In the genomic region with DNA sequence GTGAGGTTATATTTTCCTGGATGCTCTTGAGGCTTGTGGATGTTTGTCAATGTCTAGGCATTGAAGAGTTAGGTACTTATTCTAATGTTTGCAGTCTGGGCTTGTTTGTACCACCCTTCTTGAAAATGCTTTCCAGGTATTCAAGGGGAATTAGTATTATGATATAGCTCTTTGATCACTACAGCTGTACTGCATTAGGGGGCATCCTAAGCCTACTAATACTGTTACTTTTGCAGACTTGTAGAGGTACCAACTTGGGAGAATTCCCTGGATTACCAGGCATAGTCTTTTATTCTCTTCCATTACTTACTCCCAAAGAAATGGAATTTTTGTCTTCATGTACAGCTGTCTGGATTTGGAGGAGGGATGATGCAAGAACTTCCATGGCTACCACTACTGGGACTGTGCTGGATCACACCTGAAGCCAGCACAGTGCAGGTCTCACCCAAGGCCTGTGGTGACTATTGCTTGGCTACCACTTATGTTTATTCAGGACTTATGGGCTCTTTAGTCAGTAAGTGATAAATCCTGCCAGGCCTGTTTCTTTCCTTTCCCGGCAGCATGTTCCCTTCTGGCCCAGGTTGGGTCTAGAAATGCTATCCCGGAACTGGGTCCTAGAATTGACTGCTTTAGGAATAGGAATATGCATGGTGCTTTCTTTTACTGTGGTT, we compare ENCODE assay signal across 19 cellular contexts.
"Had no signal": no experiment of that assay in that cellular context is flagged by ENCODE, and none has a peak within 500 bp of the region (broad histone marks: within the 10 kb centered on the region; RNA-seq: fewer than 3 reads in every experiment).

No MANE protein-coding gene starts in this region.

- H2AFZ ChIP-seq: parathyroid adenoma had no signal

- H3K9me3 ChIP-seq: lower lobe of right lung, right lobe of liver, thoracic aorta, transverse colon, upper lobe of right lung, uterus had no signal

- H3K4me3 Mint-ChIP-seq: natural killer cell treated with Interleukin-12 subunit alpha and Interleukin-12 subunit beta and Interleukin-15 and Interleukin-18, amount 100 ng/mL, for 72 hours; neural crest cell; stimulated activated naive B cell treated with anti-CD40 and anti-IgM and Interleukin-4, amounts not matched to agents 10 μg/mL and 1 μg/mL and 100 μg/mL, for 72 hours; stimulated activated naive CD8-positive, alpha-beta T cell treated with anti-CD3 and anti-CD28 coated beads, Interleukin-15, Interleukin-2, amounts not matched to agents 100 ng/mL and 50 ng/mL, for 24 hours had no signal

- H3K4me3 ChIP-seq: dorsolateral prefrontal cortex, lower lobe of right lung, right lobe of liver, thoracic aorta, transverse colon, upper lobe of right lung, uterus had no signal

- H3K36me3 Mint-ChIP-seq: stimulated activated naive B cell treated with anti-CD40 and anti-IgM and Interleukin-4, amounts not matched to agents 10 μg/mL and 1 μg/mL and 100 μg/mL, for 72 hours had no signal

- H3K36me3 ChIP-seq: lower lobe of right lung, right lobe of liver, thoracic aorta, transverse colon, upper lobe of right lung had no signal

- H3K27me3 ChIP-seq: right lobe of liver, transverse colon, upper lobe of right lung, uterus had no signal

- H3K4me1 ChIP-seq: lower lobe of right lung, parathyroid adenoma, right lobe of liver, transverse colon, upper lobe of right lung, uterus had no signal

- DNase-seq: dorsolateral prefrontal cortex; effector CD4-positive, alpha-beta T cell; erythroblast; left ventricle myocardium superior; lower lobe of right lung; right lobe of liver; small intestine; stimulated activated CD4-positive, alpha-beta T cell treated with anti-CD3 and anti-CD28 coated beads, Interleukin-15, amount 100 ng/mL, for 24 hours; stimulated activated CD4-positive, alpha-beta T cell treated with anti-CD3 and anti-CD28 coated beads, Interleukin-2, amount 100 ng/mL, for 48 hours; stimulated activated naive B cell treated with anti-CD40 and anti-IgM and Interleukin-4, amounts not matched to agents 10 μg/mL and 1 μg/mL and 100 μg/mL, for 72 hours; transverse colon; upper lobe of right lung; uterus had no signal

- H3K9ac ChIP-seq: parathyroid adenoma had no signal

- H3K79me2 ChIP-seq: parathyroid adenoma had no signal

- H3K27me3 Mint-ChIP-seq: natural killer cell treated with Interleukin-12 subunit alpha and Interleukin-12 subunit beta and Interleukin-15 and Interleukin-18, amount 100 ng/mL, for 72 hours; stimulated activated naive B cell treated with anti-CD40 and anti-IgM and Interleukin-4, amounts not matched to agents 10 μg/mL and 1 μg/mL and 100 μg/mL, for 72 hours; stimulated activated naive CD8-positive, alpha-beta T cell treated with anti-CD3 and anti-CD28 coated beads, Interleukin-15, Interleukin-2, amounts not matched to agents 100 ng/mL and 50 ng/mL, for 24 hours had no signal

- H3K27ac Mint-ChIP-seq: natural killer cell treated with Interleukin-12 subunit alpha and Interleukin-12 subunit beta and Interleukin-15 and Interleukin-18, amount 100 ng/mL, for 72 hours; progenitor cell of endocrine pancreas; stimulated activated naive B cell treated with anti-CD40 and anti-IgM and Interleukin-4, amounts not matched to agents 10 μg/mL and 1 μg/mL and 100 μg/mL, for 72 hours; stimulated activated naive CD8-positive, alpha-beta T cell treated with anti-CD3 and anti-CD28 coated beads, Interleukin-15, Interleukin-2, amounts not matched to agents 100 ng/mL and 50 ng/mL, for 24 hours had no signal

- H3K27ac ChIP-seq: dorsolateral prefrontal cortex, lower lobe of right lung, parathyroid adenoma, right lobe of liver, thoracic aorta, transverse colon, upper lobe of right lung, uterus had no signal

- ATAC-seq: left ventricle myocardium superior; lower lobe of right lung; natural killer cell treated with Interleukin-12 subunit alpha and Interleukin-12 subunit beta and Interleukin-15 and Interleukin-18, amount 100 ng/mL, for 72 hours; right lobe of liver; stimulated activated naive B cell treated with anti-CD40 and anti-IgM and Interleukin-4, amounts not matched to agents 10 μg/mL and 1 μg/mL and 100 μg/mL, for 72 hours; upper lobe of right lung had no signal

- H3K4me1 Mint-ChIP-seq: neural crest cell; stimulated activated naive B cell treated with anti-CD40 and anti-IgM and Interleukin-4, amounts not matched to agents 10 μg/mL and 1 μg/mL and 100 μg/mL, for 72 hours had no signal
